In genomic region chr1:26785611-26786436, GRCh38 we compare ENCODE assay signal across 9 cellular contexts. TPM values are rescaled to one million over a fixed set of nuclear protein-coding genes. Genes with fewer than 3 reads are reported as not detected.
DNase-seq lines count a peak whose midpoint lies in the region; ATAC-seq, FAIRE-seq and TF ChIP-seq lines count a peak whose summit lies in the region.
"Had no signal": no experiment of that assay in that cellular context is flagged by ENCODE, and none has a peak within 500 bp of the region (broad histone marks: within the 10 kb centered on the region; RNA-seq: fewer than 3 reads in every experiment).

No MANE protein-coding gene starts in this region.

- peaks cover 40 to 53% of the 10 kb centered on the region in 2 donors for H3K4me1 ChIP-seq in kidney (ENCODE audit: control insufficient read depth in 1 of 2, insufficient read depth in 1 of 2, low read depth in 1 of 2, low read length in 2 of 2)
- peaks cover 23 to 82% (median 67%) of the 10 kb centered on the region in 5 donors for H3K4me1 ChIP-seq in subcutaneous abdominal adipose tissue (ENCODE audit: control insufficient read depth in 5 of 5, insufficient read depth in 5 of 5, low read length in 5 of 5)

- no peak for ATAC-seq in GM21825 (IDR thresholded peaks at IDR 0.05; ENCODE audit: unreplicated experiment)
- ATAC-seq in HG02759 (IDR thresholded peaks at IDR 0.05; ENCODE audit: unreplicated experiment) = no peak

- H3K4me3 Mint-ChIP-seq in activated naive CD8-positive, alpha-beta T cell treated with anti-CD3 and anti-CD28 coated beads for 36 hours = peak overlapping the region; percentile 89

- in situ Hi-C loops in KBM-7 (cut with MboI; ENCODE audit: low pct_unique_long_range_greater_than_20kb, low sequenced_read_pairs) = no loop called here

- DNase-seq in AG20443 (ENCODE audit: low spot score) (peak; percentile 27), KBM-7 (peak; percentile 80), kidney (no peak), NCI-H2029 (lab: John Stamatoyannopoulos, UW) (no peak)
- DNase-seq in activated naive CD8-positive, alpha-beta T cell treated with anti-CD3 and anti-CD28 coated beads for 36 hours = no peak

- H3K4me1 Mint-ChIP-seq in activated naive CD8-positive, alpha-beta T cell treated with anti-CD3 and anti-CD28 coated beads for 36 hours = peaks cover 60% of the 10 kb centered on the region

- intact Hi-C loops in kidney (cut with DNase I) = no loop called here

- no peak overlapping the region for H3K4me3 ChIP-seq in kidney (ENCODE audit: low read length in 2 of 2)
- peak overlapping the region; percentile 15 to 81 (median 23) for H3K4me3 ChIP-seq in subcutaneous abdominal adipose tissue (ENCODE audit: low read depth in 1 of 5, low read length in 5 of 5)

- no peak for FAIRE-seq in kidney (lab: Jason Lieb, UNC)
- FAIRE-seq: endometrium had no signal

- TF ChIP-seq CTCF in kidney (IDR thresholded peaks at IDR 0.05; ENCODE audit: borderline replicate concordance, extremely low read depth, insufficient read depth) = no peak

- no peaks in the 10 kb centered on the region for H3K9me3 Mint-ChIP-seq in activated naive CD8-positive, alpha-beta T cell treated with anti-CD3 and anti-CD28 coated beads for 36 hours

- H3K27me3 Mint-ChIP-seq in activated naive CD8-positive, alpha-beta T cell treated with anti-CD3 and anti-CD28 coated beads for 36 hours = peaks cover 5% of the 10 kb centered on the region

- H3K36me3 ChIP-seq in kidney (ENCODE audit: control insufficient read depth in 1 of 2, insufficient read depth in 2 of 2, low read length in 2 of 2) (no peaks in the 10 kb centered on the region), subcutaneous abdominal adipose tissue (ENCODE audit: control insufficient read depth in 5 of 5, insufficient read depth in 5 of 5, low read length in 5 of 5) (peaks cover 0 to 10% (median 5%) of the 10 kb centered on the region in 5 donors)

- H3K27ac ChIP-seq in kidney (ENCODE audit: low read depth in 2 of 2, low read length in 2 of 2) (peak overlapping the region; percentile 99 to 100), subcutaneous abdominal adipose tissue (ENCODE audit: low read depth, low read length) (peak overlapping the region; percentile 100)

- H3K9ac ChIP-seq in kidney (ENCODE audit: low read length in 2 of 2) = peak overlapping the region in 1 of 2 donors; percentile 97
- peak overlapping the region; percentile 2 to 99 (median 39) for H3K9ac ChIP-seq in subcutaneous abdominal adipose tissue (ENCODE audit: low read length in 5 of 5)

- H3K9me3 ChIP-seq in kidney (ENCODE audit: control insufficient read depth in 1 of 2, low read length in 2 of 2) (no peaks in the 10 kb centered on the region), subcutaneous abdominal adipose tissue (ENCODE audit: control insufficient read depth in 5 of 5, low read length in 5 of 5) (no peaks in the 10 kb centered on the region)

- H3K36me3 Mint-ChIP-seq in activated naive CD8-positive, alpha-beta T cell treated with anti-CD3 and anti-CD28 coated beads for 36 hours = peaks cover 23% of the 10 kb centered on the region

- no peaks in the 10 kb centered on the region for H3K27me3 ChIP-seq in subcutaneous abdominal adipose tissue (ENCODE audit: control insufficient read depth in 5 of 5, insufficient read depth in 4 of 5, low read length in 5 of 5)

- H3K27ac Mint-ChIP-seq in activated naive CD8-positive, alpha-beta T cell treated with anti-CD3 and anti-CD28 coated beads for 36 hours = peak overlapping the region; percentile 97

RNA-seq across cellular contexts. Expression of gene PIGV, which starts 1.9 kb away (rescaled TPM):
- 10 to 100 TPM; 20.8 to 20.9 TPM for total RNA-seq in activated naive CD8-positive, alpha-beta T cell treated with anti-CD3 and anti-CD28 coated beads for 36 hours
- total RNA-seq in kidney = 13.8 TPM
- polyA plus RNA-seq in kidney (ENCODE audit: insufficient read depth, low read depth, low replicate concordance) = 15.5 TPM

RNA-seq across cellular contexts. Expression of gene ZDHHC18, which starts 40.7 kb away (rescaled TPM):
- total RNA-seq in activated naive CD8-positive, alpha-beta T cell treated with anti-CD3 and anti-CD28 coated beads for 36 hours = 10 to 100 TPM; 48.5 to 48.8 TPM
- 15.6 TPM for total RNA-seq in kidney
- polyA plus RNA-seq in kidney (ENCODE audit: insufficient read depth, low read depth, low replicate concordance) = 6.7 TPM

Comparison
In these comparisons a context has a peak if more than half of its experiments do, and no peak if none do; other contexts are left out.
1. DNase-seq: peak in AG20443 (single experiment) and KBM-7 (single experiment); none in activated naive CD8-positive, alpha-beta T cell treated with anti-CD3 and anti-CD28 coated beads for 36 hours (single experiment), kidney (single experiment) and NCI-H2029 (single experiment).
2. H3K4me3 ChIP-seq: peak in subcutaneous abdominal adipose tissue (5 of 5); none in kidney (0 of 2).